ENCODE assay signal across 3 cellular contexts in the genomic region with DNA sequence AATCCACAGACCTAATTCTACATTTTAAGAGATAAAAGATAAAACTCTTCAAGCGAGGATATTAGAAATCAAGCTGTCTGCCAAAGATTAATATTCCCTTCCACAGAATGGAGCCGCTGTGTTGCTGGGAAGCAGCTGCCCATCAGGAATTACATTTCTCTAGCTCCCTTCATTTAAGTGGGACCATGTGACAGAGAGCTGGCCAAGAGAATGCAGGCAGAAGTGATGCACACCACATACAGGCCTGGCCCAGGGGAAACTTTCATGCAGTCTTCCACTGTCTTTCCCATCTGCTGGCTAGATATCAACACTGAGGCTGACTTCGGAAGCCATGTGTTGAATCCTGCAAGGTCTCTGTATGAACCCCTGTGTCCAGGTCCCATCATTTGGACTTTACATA.
"Had no signal": no experiment of that assay in that cellular context is flagged by ENCODE, and none has a peak within 500 bp of the region (broad histone marks: within the 10 kb centered on the region; RNA-seq: fewer than 3 reads in every experiment).

No MANE protein-coding gene starts in this region.

- DNase-seq: GDM1, GF-D8 had no signal

- ATAC-seq: GM12878 had no signal

- H3K4me3 ChIP-seq: GM12878 had no signal
